In genomic region chr13:109784590-109785140, GRCh38 we compare ENCODE assay signal across 8 cellular contexts. TPM values are rescaled to one million over a fixed set of nuclear protein-coding genes. Genes with fewer than 3 reads are reported as not detected.
DNase-seq lines count a peak whose midpoint lies in the region; ATAC-seq and TF ChIP-seq lines count a peak whose summit lies in the region.

No MANE protein-coding gene starts in this region.

- no peaks in the 10 kb centered on the region for H3K27me3 Mint-ChIP-seq in activated naive CD4-positive, alpha-beta T cell treated with anti-CD3 and anti-CD28 coated beads, Interleukin-2, amount 50 U/mL, for 24 hours

- peaks cover 4% of the 10 kb centered on the region for H3K36me3 Mint-ChIP-seq in activated naive CD4-positive, alpha-beta T cell treated with anti-CD3 and anti-CD28 coated beads, Interleukin-2, amount 50 U/mL, for 24 hours

- H3K9ac ChIP-seq in HCT116 (ENCODE audit: low read length): peak overlapping the region; percentile 62

- WGBS in tibial nerve, 2 donors: 3 to 5% methylated on average over 14 to 36 of the region's 83 CpGs

- no TSS peak for BruUV-seq in HCT116 (replicated peaks; lab: Mats Ljungman, UMichigan)

- H3K27ac Mint-ChIP-seq in activated naive CD4-positive, alpha-beta T cell treated with anti-CD3 and anti-CD28 coated beads, Interleukin-2, amount 50 U/mL, for 24 hours: no peak overlapping the region

- ATAC-seq in HCT116: peak; percentile 57
- ATAC-seq in RWPE2 (ENCODE audit: low read depth): peak; percentile 38
- ATAC-seq in HG02870 (IDR thresholded peaks at IDR 0.05; ENCODE audit: unreplicated experiment): no peak

- H3K9me3 Mint-ChIP-seq in activated naive CD4-positive, alpha-beta T cell treated with anti-CD3 and anti-CD28 coated beads, Interleukin-2, amount 50 U/mL, for 24 hours: no peaks in the 10 kb centered on the region

- peaks cover 20% of the 10 kb centered on the region; the same call in 1 of the 2 replicates for H3K79me2 ChIP-seq in HCT116 (ENCODE audit: insufficient read depth, low read length)

- no peak for TF ChIP-seq POLR2A in HCT116 (IDR thresholded peaks at IDR 0.05; ENCODE audit: borderline replicate concordance, extremely low read depth, insufficient read depth, insufficient read length)
- TF ChIP-seq POLR2A in tibial nerve (IDR thresholded peaks at IDR 0.05): peak in 1 of 2 donors; percentile 17

- TF ChIP-seq RAD21 in HCT116 (IDR thresholded peaks at IDR 0.05; ENCODE audit: low read depth): peak; percentile 57

- intact Hi-C loops in HCT116 (cut with micrococcal nuclease): loop anchor here (2.0 kb wide), 1 partner anchor 640 kb away; no protein-coding TSS in a partner anchor

- TF ChIP-seq CTCF in AG04450 (IDR thresholded peaks at IDR 0.05; ENCODE audit: low read depth, low read length): peak; percentile 43
- peak; percentile 14 to 36 (median 32); a peak in 4 of 6 replicates for TF ChIP-seq CTCF in HCT116 (IDR thresholded peaks at IDR 0.05 in 2 of 3, conservative IDR thresholded peaks at IDR 0.05 in 1 of 3; ENCODE audit: borderline replicate concordance in 1 of 3, insufficient read depth in 1 of 3, low read depth in 2 of 3, low read length in 2 of 3)
- peak; percentile 86 for TF ChIP-seq CTCF in RWPE2 (IDR thresholded peaks at IDR 0.05; ENCODE audit: poor library complexity, severe bottlenecking)
- TF ChIP-seq CTCF in tibial nerve (IDR thresholded peaks at IDR 0.05): peak; percentile 50 to 95 (median 91)

- peak overlapping the region; percentile 65 for H3K4me3 ChIP-seq in AG04450 (ENCODE audit: low read depth, low read length)
- peak overlapping the region; percentile 45 to 65 for H3K4me3 ChIP-seq in HCT116 (replicated peaks in 1 of 2; ENCODE audit: low read depth in 1 of 2, low read length in 2 of 2)
- H3K4me3 ChIP-seq in RWPE2 (ENCODE audit: severe bottlenecking): peak overlapping the region; percentile 90
- H3K4me3 ChIP-seq in neuron (ENCODE audit: low read length): peak overlapping the region; percentile 77
- H3K4me3 ChIP-seq in tibial nerve: peak overlapping the region; percentile 58 to 83 (median 72)

- CTCF ChIA-PET in AG04450 (lab: Charles Lee) (interaction anchor here (0.6 to 1.5 kb wide), 17 partner anchors 13 to 870 kb away, joined by 3 to 16 read pairs (median 4); no protein-coding TSS in a partner anchor), HCT116 (lab: Charles Lee) (interaction anchor here (0.9 kb wide), 1 partner anchor 824 kb away, joined by 3 read pairs; no protein-coding TSS in a partner anchor)

- POLR2A ChIA-PET in AG04450 (lab: Yijun Ruan, JAX) (no interaction called here), HCT116 (lab: Charles Lee) (interaction anchor here (0.6 kb wide), 1 partner anchor 318 kb away, joined by 3 read pairs; no protein-coding TSS in a partner anchor)

- no peak overlapping the region for H3K27ac ChIP-seq in AG04450 (ENCODE audit: low read depth, low read length)
- H3K27ac ChIP-seq in HCT116 (ENCODE audit: low read depth, low read length): no peak overlapping the region; the same call in 1 of the 2 replicates
- peak overlapping the region; percentile 87 for H3K27ac ChIP-seq in RWPE2 (ENCODE audit: poor library complexity, severe bottlenecking)
- peak overlapping the region; percentile 85 to 95 (median 90) for H3K27ac ChIP-seq in tibial nerve

- H3K9me2 ChIP-seq in HCT116 (ENCODE audit: insufficient read depth): no peaks in the 10 kb centered on the region

- H2AFZ ChIP-seq in HCT116 (ENCODE audit: low read depth, low read length, poor library complexity, severe bottlenecking): no peak overlapping the region
- H2AFZ ChIP-seq in neuron (ENCODE audit: low read depth, low read length): no peak overlapping the region

- TF ChIP-seq EP300 in tibial nerve (IDR thresholded peaks at IDR 0.05): no peak

- H3K4me2 ChIP-seq in HCT116 (ENCODE audit: low read length): peak overlapping the region; percentile 95

- peaks cover 3% of the 10 kb centered on the region for H3K27me3 ChIP-seq in AG04450 (ENCODE audit: control insufficient read depth, insufficient read depth, low read length)
- no peaks in the 10 kb centered on the region for H3K27me3 ChIP-seq in HCT116 (ENCODE audit: insufficient read depth, low read length)
- H3K27me3 ChIP-seq in RWPE2 (ENCODE audit: insufficient read depth, poor library complexity, severe bottlenecking): no peaks in the 10 kb centered on the region
- no peaks in the 10 kb centered on the region for H3K27me3 ChIP-seq in neuron (ENCODE audit: insufficient read depth, low read length)
- H3K27me3 ChIP-seq in tibial nerve: no peaks in the 10 kb centered on the region

- H3K4me1 ChIP-seq in HCT116 (ENCODE audit: control insufficient read depth in 1 of 2, insufficient read depth in 2 of 2, low read length in 2 of 2): peaks cover 0 to 14% of the 10 kb centered on the region in 2 experiments; a peak in 3 of 4 replicates
- H3K4me1 ChIP-seq in RWPE2 (ENCODE audit: insufficient read depth, poor library complexity, severe bottlenecking): peaks cover 19% of the 10 kb centered on the region
- peaks cover 31% of the 10 kb centered on the region for H3K4me1 ChIP-seq in neuron (ENCODE audit: insufficient read depth, low read length)
- H3K4me1 ChIP-seq in tibial nerve: peaks cover 0 to 68% (median 26%) of the 10 kb centered on the region in 4 donors

- peak overlapping the region; percentile 71 for H3K4me3 Mint-ChIP-seq in activated naive CD4-positive, alpha-beta T cell treated with anti-CD3 and anti-CD28 coated beads, Interleukin-2, amount 50 U/mL, for 24 hours

- H3K4me1 Mint-ChIP-seq in activated naive CD4-positive, alpha-beta T cell treated with anti-CD3 and anti-CD28 coated beads, Interleukin-2, amount 50 U/mL, for 24 hours: peaks cover 37% of the 10 kb centered on the region

- H3K36me3 ChIP-seq in HCT116 (ENCODE audit: control insufficient read depth in 1 of 2, insufficient read depth in 2 of 2, low read length in 2 of 2) (0 out of 4 replicates have a peak, but pooled peaks cover 0 to 2% of the 10 kb centered on the region in 2 experiments), RWPE2 (ENCODE audit: low read depth) (peaks cover 40% of the 10 kb centered on the region), neuron (ENCODE audit: insufficient read depth, low read length) (peaks cover 27% of the 10 kb centered on the region), tibial nerve (peaks cover 6 to 36% (median 19%) of the 10 kb centered on the region in 3 donors)

- H4K20me1 ChIP-seq in HCT116 (ENCODE audit: insufficient read depth): no peaks in the 10 kb centered on the region

- DNase-seq in AG04450 (ENCODE audit: low read depth, low spot score): no peak
- DNase-seq in HCT116 (ENCODE audit: low read depth, low spot score): no peak
- DNase-seq in RWPE2 (ENCODE audit: low spot score): peak; percentile 72
- peak; percentile 77 for DNase-seq in globus pallidus (ENCODE audit: low spot score)
- peak; percentile 42 to 64 for DNase-seq in tibial nerve (ENCODE audit: low spot score in 2 of 2)

- peaks cover 21% of the 10 kb centered on the region; the same call in 1 of the 2 replicates for H3K9me3 ChIP-seq in AG04450 (ENCODE audit: control insufficient read depth, insufficient read depth, low read length)
- no peaks in the 10 kb centered on the region for H3K9me3 ChIP-seq in HCT116 (ENCODE audit: control insufficient read depth in 1 of 2, insufficient read depth in 1 of 2, low read depth in 1 of 2, low read length in 2 of 2)
- no peaks in the 10 kb centered on the region for H3K9me3 ChIP-seq in RWPE2 (ENCODE audit: severe bottlenecking)
- H3K9me3 ChIP-seq in neuron (ENCODE audit: low read length): peaks cover 10% of the 10 kb centered on the region
- H3K9me3 ChIP-seq in tibial nerve: no peaks in the 10 kb centered on the region

- RAD21 ChIA-PET in HCT116 (lab: Charles Lee; ENCODE audit: low non-redundant PET in 1 of 2, low total read pairs in 2 of 2, uncharacterized antibody in 2 of 2, unreplicated experiment in 2 of 2): no interaction called here

TF ChIP-seq in HCT116, 20 proteins besides CTCF, POLR2A, EP300 and RAD21 (continues in another document):
- TF ChIP-seq SIN3A (IDR thresholded peaks at IDR 0.05; ENCODE audit: low read depth) (no peak), EZH2phosphoT487 (IDR thresholded peaks at IDR 0.05; ENCODE audit: borderline replicate concordance) (no peak), YY1 (IDR thresholded peaks at IDR 0.05; ENCODE audit: extremely low read depth, insufficient replicate concordance, low read depth, low read length) (no peak), CBX3 (IDR thresholded peaks at IDR 0.05; ENCODE audit: low read depth) (no peak), ZFX (IDR thresholded peaks at IDR 0.05) (no peak), ELF1 (IDR thresholded peaks at IDR 0.05; ENCODE audit: borderline replicate concordance, low read depth) (no peak), MAX (IDR thresholded peaks at IDR 0.05) (no peak), ATF3 (IDR thresholded peaks at IDR 0.05) (no peak), CEBPB (IDR thresholded peaks at IDR 0.05; ENCODE audit: low read depth) (no peak), JUND (IDR thresholded peaks at IDR 0.05) (no peak), TCF7L2 (IDR thresholded peaks at IDR 0.05; ENCODE audit: borderline replicate concordance, extremely low read depth, insufficient read depth, insufficient read length) (no peak)

RNA-seq across cellular contexts. Expression of gene IRS2, which starts 1.7 kb away (rescaled TPM):
- 1.5 TPM in 2 replicates for polyA plus RNA-seq in AG04450 (2011; rRNA removed)
- polyA minus RNA-seq in AG04450 (2011; rRNA and poly(A)+ RNA removed): 1.7 and 2.2 TPM in 2 replicates
- 9.2 TPM for total RNA-seq in HCT116 (2021; ENCODE audit: unreplicated experiment)
- polyA plus RNA-seq in HCT116 (2012): 4.4 and 6.0 TPM in 2 replicates
- total RNA-seq in tibial nerve: 10 to 100 TPM; 38.3 to 60.9 (median 42.4) TPM

Comparison
In these comparisons a context has a peak if more than half of its experiments do, and no peak if none do; other contexts are left out.
1. DNase-seq: peak in RWPE2 (single experiment), globus pallidus (single experiment) and tibial nerve (2 of 2); none in AG04450 (single experiment) and HCT116 (single experiment).
2. H3K27ac ChIP-seq: peak in RWPE2 (single experiment) and tibial nerve (4 of 4); none in AG04450 (single experiment) and HCT116 (single experiment).
3. CTCF ChIP-seq: peak in every context shown above with its lines; median percentile 91 in tibial nerve; 86 in RWPE2; 43 in AG04450; 32 in HCT116.
4. Peak in every context shown above with its lines, with median percentiles within 50 percentile points of each other: H3K4me3 ChIP-seq.